23 cellular contexts compared by ENCODE assay signal in genomic region chr6:99236010-99236409, GRCh38.
"Had no signal": no experiment of that assay in that cellular context is flagged by ENCODE, and none has a peak within 500 bp of the region (broad histone marks: within the 10 kb centered on the region; RNA-seq: fewer than 3 reads in every experiment).

No MANE protein-coding gene starts in this region.

- H3K4me3 ChIP-seq: left lung, lower lobe of right lung, pancreas, prostate gland, sigmoid colon, spleen, suprapubic skin, thoracic aorta, tibial artery, upper lobe of right lung had no signal

- H3K27ac ChIP-seq: left lung, lower lobe of right lung, pancreas, prostate gland, sigmoid colon, spleen, suprapubic skin, thoracic aorta, tibial artery, upper lobe of right lung had no signal

- H3K36me3 ChIP-seq: left lung, lower lobe of right lung, pancreas, prostate gland, sigmoid colon, spleen, suprapubic skin, thoracic aorta, tibial artery, upper lobe of right lung had no signal

- ATAC-seq: left cardiac atrium; left lung; lower lobe of right lung; naive thymus-derived CD8-positive, alpha-beta T cell; pancreas; right cardiac atrium; stimulated activated effector memory CD8-positive, alpha-beta T cell treated with anti-CD3 and anti-CD28 coated beads, Interleukin-12 subunit alpha, Interleukin-12 subunit beta, amount 100 ng/mL, for 72 hours; upper lobe of right lung had no signal

- H3K4me1 ChIP-seq: left lung, lower lobe of right lung, pancreas, prostate gland, sigmoid colon, spleen, suprapubic skin, tibial artery, upper lobe of right lung had no signal

- DNase-seq: kidney glomerular epithelial cell; left cardiac atrium; left lung; lower lobe of right lung; mammary epithelial cell; mesenchymal stem cell; naive thymus-derived CD8-positive, alpha-beta T cell; nucleus accumbens; pancreas; posterior cingulate gyrus; retina; right cardiac atrium; sigmoid colon; small intestine; spleen; stimulated activated CD4-positive, alpha-beta T cell treated with anti-CD3 and anti-CD28 coated beads, Interleukin-4, amount 100 ng/mL, for 24 hours; stimulated activated naive CD4-positive, alpha-beta T cell; tibial artery; upper lobe of right lung had no signal

- H3K9me3 ChIP-seq: lower lobe of right lung, pancreas, prostate gland, sigmoid colon, spleen, suprapubic skin, thoracic aorta, tibial artery, upper lobe of right lung had no signal

- H3K27me3 ChIP-seq: sigmoid colon, upper lobe of right lung had no signal
